8 cellular contexts compared by ENCODE assay signal in genomic region chr6:110814488-110815259, GRCh38. TPM values are rescaled to one million over a fixed set of nuclear protein-coding genes. Genes with fewer than 3 reads are reported as not detected.
A peak's percentile ranks its signal among the peaks of the same experiment; 100 is the strongest.
DNase-seq lines count a peak whose midpoint lies in the region; ATAC-seq and TF ChIP-seq lines count a peak whose summit lies in the region.

No MANE protein-coding gene starts in this region.

- peak; percentile 46 for DNase-seq in NK-92 treated with Interleukin-12 subunit alpha and Interleukin-12 subunit beta, amount 100 ng/mL, for 24 hours (lab: John Stamatoyannopoulos, UW)
- DNase-seq in NK-92 (lab: John Stamatoyannopoulos, UW; ENCODE audit: unreplicated experiment) (no peak), NCI-H69 (lab: John Stamatoyannopoulos, UW) (peak; percentile 57), endothelial cell (ENCODE audit: low spot score) (peak; percentile 62), midbrain (lab: John Stamatoyannopoulos, UW) (peak; percentile 36)
- peak; percentile 85 for DNase-seq in activated CD8-positive, alpha-beta memory T cell treated with anti-CD3 and anti-CD28 coated beads, Interleukin-2, amount 50 U/mL, for 48 hours
- peak; percentile 49 to 60 for DNase-seq in stimulated activated CD8-positive, alpha-beta memory T cell treated with anti-CD3 and anti-CD28 coated beads, Interleukin-2, amount 100 ng/mL, for 48 hours (ENCODE audit: low read depth in 2 of 2)

- H3K9me3 Mint-ChIP-seq in endothelial cell (ENCODE audit: unreplicated experiment): no peaks in the 10 kb centered on the region

- H3K4me1 Mint-ChIP-seq in endothelial cell (ENCODE audit: unreplicated experiment): peaks cover 14% of the 10 kb centered on the region

- H3K27me3 Mint-ChIP-seq in endothelial cell (ENCODE audit: unreplicated experiment): peaks cover 19% of the 10 kb centered on the region

- H3K36me3 Mint-ChIP-seq in endothelial cell (ENCODE audit: low read depth, unreplicated experiment): peaks cover 3% of the 10 kb centered on the region

- ATAC-seq in HG03025 (IDR thresholded peaks at IDR 0.05; ENCODE audit: low FRiP score, unreplicated experiment): peak; percentile 6

- TF ChIP-seq CTCF in endothelial cell (IDR thresholded peaks at IDR 0.05; ENCODE audit: unreplicated experiment): no peak

- peak overlapping the region; percentile 89 for H3K27ac Mint-ChIP-seq in endothelial cell (ENCODE audit: unreplicated experiment)

- peak overlapping the region; percentile 99 for H3K4me3 Mint-ChIP-seq in endothelial cell (ENCODE audit: unreplicated experiment)

RNA-seq across cellular contexts. Expression of gene CDK19, which starts 0.6 kb away (rescaled TPM):
- 19.0 TPM for total RNA-seq in endothelial cell (ENCODE audit: unreplicated experiment)

RNA-seq across cellular contexts. Expression of gene AMD1, which starts 59.9 kb away (rescaled TPM):
- 50.5 TPM for total RNA-seq in endothelial cell (ENCODE audit: unreplicated experiment)
